1 cellular context compared by ENCODE assay signal in the genomic region with DNA sequence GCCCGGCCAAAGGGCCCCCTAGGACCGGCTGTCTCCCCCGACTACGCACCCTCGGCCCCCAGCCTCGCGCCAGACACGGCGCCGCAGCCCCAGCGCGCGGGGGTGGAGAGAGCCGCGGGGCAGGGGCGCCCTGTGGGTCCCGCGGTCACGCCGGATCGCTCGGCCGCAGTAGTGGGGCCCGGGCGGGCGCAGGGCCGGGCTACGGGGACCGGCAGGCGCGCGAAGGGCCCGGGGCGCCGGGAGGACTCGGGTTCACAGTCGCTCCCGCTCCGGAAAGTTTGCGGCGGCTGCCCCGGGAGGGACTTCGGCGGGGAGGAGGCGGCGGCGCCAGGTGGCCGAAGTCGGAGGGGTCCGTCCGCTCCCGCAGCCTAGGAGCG.
TF ChIP-seq lines count a peak whose summit lies in the region.

No MANE protein-coding gene starts in this region.

TF ChIP-seq in H1, 55 proteins besides CTCF, POLR2A, EP300 and RAD21:
- TF ChIP-seq EZH2 (IDR thresholded peaks at IDR 0.05; ENCODE audit: low read depth, low read length, severe bottlenecking) (peak; percentile 51), FOSL1 (IDR thresholded peaks at IDR 0.05; ENCODE audit: insufficient read depth, low read depth, low read length) (no peak), KDM4A (IDR thresholded peaks at IDR 0.05; ENCODE audit: low read depth, low read length, severe bottlenecking) (peak; percentile 51), TAF7 (optimal IDR thresholded peaks at IDR 0.05; ENCODE audit: borderline replicate concordance, low read depth, low read length) (peak; percentile 18), GABPA (IDR thresholded peaks at IDR 0.05; ENCODE audit: borderline replicate concordance, insufficient read depth, low read length) (0 out of 2 replicates have a peak, but pooled peaks have one; percentile 7), KDM1A (IDR thresholded peaks at IDR 0.05; ENCODE audit: borderline replicate concordance, low read length) (no peak)
- TF ChIP-seq, protein P1, sequence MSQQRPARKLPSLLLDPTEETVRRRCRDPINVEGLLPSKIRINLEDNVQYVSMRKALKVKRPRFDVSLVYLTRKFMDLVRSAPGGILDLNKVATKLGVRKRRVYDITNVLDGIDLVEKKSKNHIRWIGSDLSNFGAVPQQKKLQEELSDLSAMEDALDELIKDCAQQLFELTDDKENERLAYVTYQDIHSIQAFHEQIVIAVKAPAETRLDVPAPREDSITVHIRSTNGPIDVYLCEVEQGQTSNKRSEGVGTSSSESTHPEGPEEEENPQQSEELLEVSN (IDR thresholded peaks at IDR 0.05), result 0 out of 2 replicates have a peak, but pooled peaks have one; percentile 7
